1 cellular context compared by ENCODE assay signal in genomic region chr6:163408352-163408991, GRCh38.
TF ChIP-seq lines count a peak whose summit lies in the region.

No MANE protein-coding gene starts in this region.

TF ChIP-seq in HepG2, 621 proteins besides CTCF, POLR2A, EP300 and RAD21 (continued from another document and continues in another):
- peak; percentile 94 for TF ChIP-seq HDAC2 (CRISPR knock-in tag; IDR thresholded peaks at IDR 0.05)
- TF ChIP-seq SP140L (CRISPR knock-in tag; IDR thresholded peaks at IDR 0.05; ENCODE audit: borderline replicate concordance) = peak; percentile 63; the same call in 1 of the 2 replicates
- TF ChIP-seq ZNF792 (CRISPR knock-in tag; IDR thresholded peaks at IDR 0.05) = peak; percentile 88
- TF ChIP-seq, protein P1, sequence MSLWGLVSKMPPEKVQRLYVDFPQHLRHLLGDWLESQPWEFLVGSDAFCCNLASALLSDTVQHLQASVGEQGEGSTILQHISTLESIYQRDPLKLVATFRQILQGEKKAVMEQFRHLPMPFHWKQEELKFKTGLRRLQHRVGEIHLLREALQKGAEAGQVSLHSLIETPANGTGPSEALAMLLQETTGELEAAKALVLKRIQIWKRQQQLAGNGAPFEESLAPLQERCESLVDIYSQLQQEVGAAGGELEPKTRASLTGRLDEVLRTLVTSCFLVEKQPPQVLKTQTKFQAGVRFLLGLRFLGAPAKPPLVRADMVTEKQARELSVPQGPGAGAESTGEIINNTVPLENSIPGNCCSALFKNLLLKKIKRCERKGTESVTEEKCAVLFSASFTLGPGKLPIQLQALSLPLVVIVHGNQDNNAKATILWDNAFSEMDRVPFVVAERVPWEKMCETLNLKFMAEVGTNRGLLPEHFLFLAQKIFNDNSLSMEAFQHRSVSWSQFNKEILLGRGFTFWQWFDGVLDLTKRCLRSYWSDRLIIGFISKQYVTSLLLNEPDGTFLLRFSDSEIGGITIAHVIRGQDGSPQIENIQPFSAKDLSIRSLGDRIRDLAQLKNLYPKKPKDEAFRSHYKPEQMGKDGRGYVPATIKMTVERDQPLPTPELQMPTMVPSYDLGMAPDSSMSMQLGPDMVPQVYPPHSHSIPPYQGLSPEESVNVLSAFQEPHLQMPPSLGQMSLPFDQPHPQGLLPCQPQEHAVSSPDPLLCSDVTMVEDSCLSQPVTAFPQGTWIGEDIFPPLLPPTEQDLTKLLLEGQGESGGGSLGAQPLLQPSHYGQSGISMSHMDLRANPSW (CRISPR knock-in tag; IDR thresholded peaks at IDR 0.05; ENCODE audit: borderline replicate concordance) = 0 out of 2 replicates have a peak, but pooled peaks have one; percentile 36
- no peak for TF ChIP-seq SIX4 (CRISPR knock-in tag; IDR thresholded peaks at IDR 0.05)
- TF ChIP-seq NCOA2 (CRISPR knock-in tag; IDR thresholded peaks at IDR 0.05) = peak; percentile 78
- TF ChIP-seq HMGXB4 (CRISPR knock-in tag; IDR thresholded peaks at IDR 0.05; ENCODE audit: borderline replicate concordance in 1 of 2, low read depth in 1 of 2) = peak in 1 of 2 experiments; percentile 41; a peak in 1 of 4 replicates
- peak; percentile 36; the same call in 1 of the 2 replicates for TF ChIP-seq PHF8 (CRISPR knock-in tag; IDR thresholded peaks at IDR 0.05)
- TF ChIP-seq ISL2 (CRISPR knock-in tag; IDR thresholded peaks at IDR 0.05) = peak; percentile 66
- TF ChIP-seq TFDP2 (CRISPR knock-in tag; IDR thresholded peaks at IDR 0.05) = 0 out of 2 replicates have a peak, but pooled peaks have one; percentile 33
- peak; percentile 72; the same call in 1 of the 2 replicates for TF ChIP-seq KAT8 (CRISPR knock-in tag; IDR thresholded peaks at IDR 0.05)
- TF ChIP-seq KMT2A (CRISPR knock-in tag; IDR thresholded peaks at IDR 0.05) = peak; percentile 42; the same call in 1 of the 2 replicates
- TF ChIP-seq RBFOX2 (IDR thresholded peaks at IDR 0.05; ENCODE audit: low read depth, low read length) = peak; percentile 31; the same call in 1 of the 2 replicates
- TF ChIP-seq HNF1A (IDR thresholded peaks at IDR 0.05; ENCODE audit: low read depth) = peak; percentile 98
- TF ChIP-seq HNF1A (CRISPR knock-in tag; IDR thresholded peaks at IDR 0.05; ENCODE audit: borderline replicate concordance) = peak; percentile 98
- TF ChIP-seq MAFF (IDR thresholded peaks at IDR 0.05; ENCODE audit: low read depth, low read length) = peak; percentile 47
- TF ChIP-seq POLR2G (IDR thresholded peaks at IDR 0.05; ENCODE audit: low read depth, low read length) = peak; percentile 30; the same call in 1 of the 2 replicates
- TF ChIP-seq ZBTB7B (CRISPR knock-in tag; IDR thresholded peaks at IDR 0.05) = 0 out of 2 replicates have a peak, but pooled peaks have one; percentile 34
- TF ChIP-seq ZNF230 (CRISPR knock-in tag; IDR thresholded peaks at IDR 0.05) = no peak
- peak; percentile 39; the same call in 1 of the 2 replicates for TF ChIP-seq AHDC1 (CRISPR knock-in tag; IDR thresholded peaks at IDR 0.05; ENCODE audit: borderline replicate concordance)
- peak; percentile 56; the same call in 1 of the 2 replicates for TF ChIP-seq TFDP1 (CRISPR knock-in tag; IDR thresholded peaks at IDR 0.05; ENCODE audit: borderline replicate concordance)
- TF ChIP-seq, protein P2, sequence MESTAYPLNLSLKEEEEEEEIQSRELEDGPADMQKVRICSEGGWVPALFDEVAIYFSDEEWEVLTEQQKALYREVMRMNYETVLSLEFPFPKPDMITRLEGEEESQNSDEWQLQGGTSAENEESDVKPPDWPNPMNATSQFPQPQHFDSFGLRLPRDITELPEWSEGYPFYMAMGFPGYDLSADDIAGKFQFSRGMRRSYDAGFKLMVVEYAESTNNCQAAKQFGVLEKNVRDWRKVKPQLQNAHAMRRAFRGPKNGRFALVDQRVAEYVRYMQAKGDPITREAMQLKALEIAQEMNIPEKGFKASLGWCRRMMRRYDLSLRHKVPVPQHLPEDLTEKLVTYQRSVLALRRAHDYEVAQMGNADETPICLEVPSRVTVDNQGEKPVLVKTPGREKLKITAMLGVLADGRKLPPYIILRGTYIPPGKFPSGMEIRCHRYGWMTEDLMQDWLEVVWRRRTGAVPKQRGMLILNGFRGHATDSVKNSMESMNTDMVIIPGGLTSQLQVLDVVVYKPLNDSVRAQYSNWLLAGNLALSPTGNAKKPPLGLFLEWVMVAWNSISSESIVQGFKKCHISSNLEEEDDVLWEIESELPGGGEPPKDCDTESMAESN (CRISPR knock-in tag; conservative IDR thresholded peaks at IDR 0.05) = 0 out of 2 replicates have a peak, but pooled peaks have one; percentile 52
- 0 out of 4 replicates have a peak, but pooled peaks have one; percentile 24 to 42 for TF ChIP-seq NR2F1 (CRISPR knock-in tag; IDR thresholded peaks at IDR 0.05)
- no peak for TF ChIP-seq ZNF251 (CRISPR knock-in tag; IDR thresholded peaks at IDR 0.05)
- TF ChIP-seq, protein P3, sequence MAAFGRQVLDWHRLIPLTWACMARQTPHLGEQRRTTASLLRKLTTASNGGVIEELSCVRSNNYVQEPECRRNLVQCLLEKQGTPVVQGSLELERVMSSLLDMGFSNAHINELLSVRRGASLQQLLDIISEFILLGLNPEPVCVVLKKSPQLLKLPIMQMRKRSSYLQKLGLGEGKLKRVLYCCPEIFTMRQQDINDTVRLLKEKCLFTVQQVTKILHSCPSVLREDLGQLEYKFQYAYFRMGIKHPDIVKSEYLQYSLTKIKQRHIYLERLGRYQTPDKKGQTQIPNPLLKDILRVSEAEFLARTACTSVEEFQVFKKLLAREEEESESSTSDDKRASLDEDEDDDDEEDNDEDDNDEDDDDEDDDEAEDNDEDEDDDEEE (CRISPR knock-in tag; IDR thresholded peaks at IDR 0.05) = no peak
- peak; percentile 22; the same call in 1 of the 2 replicates for TF ChIP-seq ZNF788 (CRISPR knock-in tag; IDR thresholded peaks at IDR 0.05; ENCODE audit: borderline replicate concordance)
- TF ChIP-seq GFI1 (CRISPR knock-in tag; IDR thresholded peaks at IDR 0.05; ENCODE audit: borderline replicate concordance) = peak; percentile 26; the same call in 1 of the 2 replicates
- peak; percentile 74 for TF ChIP-seq CEBPG (CRISPR knock-in tag; IDR thresholded peaks at IDR 0.05)
- peak; percentile 28; the same call in 1 of the 2 replicates for TF ChIP-seq STAG1 (CRISPR knock-in tag; IDR thresholded peaks at IDR 0.05)
- TF ChIP-seq ZNF501 (CRISPR knock-in tag; IDR thresholded peaks at IDR 0.05) = no peak
- TF ChIP-seq, protein P4, sequence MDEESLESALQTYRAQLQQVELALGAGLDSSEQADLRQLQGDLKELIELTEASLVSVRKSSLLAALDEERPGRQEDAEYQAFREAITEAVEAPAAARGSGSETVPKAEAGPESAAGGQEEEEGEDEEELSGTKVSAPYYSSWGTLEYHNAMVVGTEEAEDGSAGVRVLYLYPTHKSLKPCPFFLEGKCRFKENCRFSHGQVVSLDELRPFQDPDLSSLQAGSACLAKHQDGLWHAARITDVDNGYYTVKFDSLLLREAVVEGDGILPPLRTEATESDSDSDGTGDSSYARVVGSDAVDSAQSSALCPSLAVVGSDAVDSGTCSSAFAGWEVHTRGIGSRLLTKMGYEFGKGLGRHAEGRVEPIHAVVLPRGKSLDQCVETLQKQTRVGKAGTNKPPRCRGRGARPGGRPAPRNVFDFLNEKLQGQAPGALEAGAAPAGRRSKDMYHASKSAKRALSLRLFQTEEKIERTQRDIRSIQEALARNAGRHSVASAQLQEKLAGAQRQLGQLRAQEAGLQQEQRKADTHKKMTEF (CRISPR knock-in tag; IDR thresholded peaks at IDR 0.05) = peak; percentile 76
- TF ChIP-seq SOX13 (IDR thresholded peaks at IDR 0.05) = no peak
- TF ChIP-seq SOX13 (CRISPR knock-in tag; conservative IDR thresholded peaks at IDR 0.05 in 1 of 2, IDR thresholded peaks at IDR 0.05 in 1 of 2) = peak in 1 of 2 experiments; percentile 78; a peak in 2 of 4 replicates
- TF ChIP-seq ZNF331 (CRISPR knock-in tag; IDR thresholded peaks at IDR 0.05) = peak; percentile 78; the same call in 1 of the 2 replicates
- peak; percentile 66 for TF ChIP-seq RARA (CRISPR knock-in tag; IDR thresholded peaks at IDR 0.05)
- TF ChIP-seq DDIT3 (CRISPR knock-in tag; IDR thresholded peaks at IDR 0.05) = 0 out of 2 replicates have a peak, but pooled peaks have one; percentile 19
